In genomic region chr4:137922721-137923120, GRCh38 we compare ENCODE assay signal across 27 cellular contexts.
"Had no signal": no experiment of that assay in that cellular context is flagged by ENCODE, and none has a peak within 500 bp of the region (broad histone marks: within the 10 kb centered on the region; RNA-seq: fewer than 3 reads in every experiment).

No MANE protein-coding gene starts in this region.

- H3K9me3 ChIP-seq: left ventricle myocardium inferior, neutrophil, ovary, right atrium auricular region, right lobe of liver, spleen, suprapubic skin, thoracic aorta, tibial artery, uterus had no signal

- ATAC-seq: naive thymus-derived CD8-positive, alpha-beta T cell; right lobe of liver; stimulated activated effector memory CD8-positive, alpha-beta T cell treated with anti-CD3 and anti-CD28 coated beads, Interleukin-12 subunit alpha, Interleukin-12 subunit beta, amount 100 ng/mL, for 72 hours had no signal

- H3K4me1 Mint-ChIP-seq: immature natural killer cell; mesothelial cell of epicardium; naive thymus-derived CD8-positive, alpha-beta T cell; nephron progenitor cell; stimulated activated effector memory CD8-positive, alpha-beta T cell treated with anti-CD3 and anti-CD28 coated beads, Interleukin-12 subunit alpha, Interleukin-12 subunit beta, amount 100 ng/mL, for 72 hours had no signal

- H3K4me3 ChIP-seq: left ventricle myocardium inferior, lung, neural progenitor cell, ovary, right atrium auricular region, right lobe of liver, skin epidermis, spleen, suprapubic skin, thoracic aorta, tibial artery, uterus had no signal

- DNase-seq: head of caudate nucleus; hippocampal formation; immature natural killer cell; left ventricle myocardium inferior; mesendoderm; naive thymus-derived CD8-positive, alpha-beta T cell; nephron progenitor cell; occipital lobe; ovary; right lobe of liver; spleen; stimulated activated CD4-positive, alpha-beta T cell treated with anti-CD3 and anti-CD28 coated beads, Interleukin-4, amount 100 ng/mL, for 24 hours; stimulated activated naive CD4-positive, alpha-beta T cell; tibial artery; uterus had no signal

- H3K27me3 Mint-ChIP-seq: progenitor cell of endocrine pancreas; stimulated activated naive CD8-positive, alpha-beta T cell treated with anti-CD3 and anti-CD28 coated beads, Interleukin-15, Interleukin-2, amounts not matched to agents 100 ng/mL and 50 ng/mL, for 24 hours; type B pancreatic cell had no signal

- H3K4me1 ChIP-seq: left ventricle myocardium inferior, neural progenitor cell, right atrium auricular region, right lobe of liver, spleen, suprapubic skin, tibial artery, uterus had no signal

- H3K4me3 Mint-ChIP-seq: immature natural killer cell; mesothelial cell of epicardium; naive thymus-derived CD8-positive, alpha-beta T cell; nephron progenitor cell; neural progenitor cell; stimulated activated effector memory CD8-positive, alpha-beta T cell treated with anti-CD3 and anti-CD28 coated beads, Interleukin-12 subunit alpha, Interleukin-12 subunit beta, amount 100 ng/mL, for 72 hours; stimulated activated naive CD8-positive, alpha-beta T cell treated with anti-CD3 and anti-CD28 coated beads, Interleukin-15, Interleukin-2, amounts not matched to agents 100 ng/mL and 50 ng/mL, for 24 hours; type B pancreatic cell had no signal

- H2AFZ ChIP-seq: neural progenitor cell had no signal

- H3K27me3 ChIP-seq: neural progenitor cell, neutrophil, ovary, right atrium auricular region, right lobe of liver, spleen, suprapubic skin, tibial artery, uterus had no signal

- H3K27ac ChIP-seq: left ventricle myocardium inferior, neural progenitor cell, neutrophil, ovary, right atrium auricular region, right lobe of liver, skin epidermis, spleen, suprapubic skin, thoracic aorta, tibial artery, uterus had no signal

- H3K27ac Mint-ChIP-seq: immature natural killer cell; mesothelial cell of epicardium; naive thymus-derived CD8-positive, alpha-beta T cell; nephron progenitor cell; neural progenitor cell; progenitor cell of endocrine pancreas; stimulated activated effector memory CD8-positive, alpha-beta T cell treated with anti-CD3 and anti-CD28 coated beads, Interleukin-12 subunit alpha, Interleukin-12 subunit beta, amount 100 ng/mL, for 72 hours; stimulated activated naive CD8-positive, alpha-beta T cell treated with anti-CD3 and anti-CD28 coated beads, Interleukin-15, Interleukin-2, amounts not matched to agents 100 ng/mL and 50 ng/mL, for 24 hours; type B pancreatic cell had no signal

- H3K36me3 ChIP-seq: left ventricle myocardium inferior, neural progenitor cell, neutrophil, ovary, right atrium auricular region, right lobe of liver, spleen, suprapubic skin, thoracic aorta, tibial artery, uterus had no signal

- H3K9me3 Mint-ChIP-seq: nephron progenitor cell, neural progenitor cell, type B pancreatic cell had no signal

- H3K36me3 Mint-ChIP-seq: immature natural killer cell; mesothelial cell of epicardium; naive thymus-derived CD8-positive, alpha-beta T cell; neural progenitor cell; stimulated activated effector memory CD8-positive, alpha-beta T cell treated with anti-CD3 and anti-CD28 coated beads, Interleukin-12 subunit alpha, Interleukin-12 subunit beta, amount 100 ng/mL, for 72 hours; type B pancreatic cell had no signal

- H3K4me2 ChIP-seq: neural progenitor cell had no signal
